14 cellular contexts compared by ENCODE assay signal in genomic region chr3:194481525-194482195, GRCh38. TPM values are rescaled to one million over a fixed set of nuclear protein-coding genes. Genes with fewer than 3 reads are reported as not detected.
DNase-seq lines count a peak whose midpoint lies in the region; ATAC-seq and TF ChIP-seq lines count a peak whose summit lies in the region.
"Had no signal": no experiment of that assay in that cellular context is flagged by ENCODE, and none has a peak within 500 bp of the region (broad histone marks: within the 10 kb centered on the region; RNA-seq: fewer than 3 reads in every experiment).

No MANE protein-coding gene starts in this region.

- TF ChIP-seq CTCF in PC-9 (conservative IDR thresholded peaks at IDR 0.05): no peak
- no peak for TF ChIP-seq CTCF in fibroblast of lung (conservative IDR thresholded peaks at IDR 0.05 in 1 of 2, IDR thresholded peaks at IDR 0.05 in 1 of 2; ENCODE audit: low read depth in 1 of 2, low read length in 2 of 2)

- H3K4me1 ChIP-seq in PC-9 (replicated peaks; ENCODE audit: insufficient read depth): peaks cover 50% of the 10 kb centered on the region
- peaks cover 19% of the 10 kb centered on the region for H3K4me1 ChIP-seq in fibroblast of lung (ENCODE audit: control insufficient read depth, extremely low read depth, insufficient read depth, low read length)
- peaks cover 2 to 38% (median 24%) of the 10 kb centered on the region in 5 donors for H3K4me1 ChIP-seq in subcutaneous abdominal adipose tissue (ENCODE audit: control insufficient read depth in 5 of 5, insufficient read depth in 5 of 5, low read length in 5 of 5)

- no peaks in the 10 kb centered on the region for H3K9me3 Mint-ChIP-seq in activated naive CD4-positive, alpha-beta T cell treated with anti-CD3 and anti-CD28 coated beads for 36 hours

- H3F3A ChIP-seq in PC-9 (ENCODE audit: insufficient read depth, low read depth): peaks cover 29% of the 10 kb centered on the region

- peak overlapping the region; percentile 34 for H3K27ac ChIP-seq in PC-9
- H3K27ac ChIP-seq in fibroblast of lung (ENCODE audit: insufficient read depth, low read length): peak overlapping the region; percentile 59
- H3K27ac ChIP-seq in subcutaneous abdominal adipose tissue (ENCODE audit: low read depth, low read length): peak overlapping the region; percentile 64

- intact Hi-C loops in activated naive CD4-positive, alpha-beta T cell treated with anti-CD3 and anti-CD28 coated beads for 36 hours (cut with micrococcal nuclease): no loop called here
- intact Hi-C loops in PC-9 (cut with micrococcal nuclease; ENCODE audit: unreplicated experiment): no loop called here

- peak overlapping the region; percentile 7; the same call in 1 of the 2 replicates for H3K4me3 ChIP-seq in PC-9
- H3K4me3 ChIP-seq in fibroblast of lung (replicated peaks in 1 of 4; ENCODE audit: control extremely low read depth in 1 of 4, insufficient read depth in 1 of 4, low read depth in 3 of 4, low read length in 4 of 4): peak overlapping the region in 3 of 4 experiments; percentile 16 to 23 (median 17)
- no peak overlapping the region for H3K4me3 ChIP-seq in subcutaneous abdominal adipose tissue (ENCODE audit: low read depth in 1 of 5, low read length in 5 of 5)
- H3K4me3 ChIP-seq: mucosa of descending colon had no signal

- DNase-seq in activated naive CD4-positive, alpha-beta T cell treated with anti-CD3 and anti-CD28 coated beads for 36 hours: no peak
- DNase-seq in activated naive CD4-positive, alpha-beta T cell treated with anti-CD3 and anti-CD28 coated beads, Interleukin-2, amount 50 U/mL, for 16 hours: no peak
- DNase-seq in PC-9 (no peak), fibroblast of lung (ENCODE audit: low read depth in 2 of 2) (no peak), mucosa of gallbladder (ENCODE audit: low spot score) (no peak)
- DNase-seq in activated CD4-positive, CD25-positive, alpha-beta regulatory T cell treated with anti-CD3 and anti-CD28 coated beads, Interleukin-2, amount 50 U/mL, for 72 hours: no peak
- DNase-seq: activated CD4-positive, alpha-beta T cell treated with anti-CD3 and anti-CD28 coated beads for 4 hours; GDM1; MM.1S; mucosa of descending colon; NCI-H446 treated with DMSO at 0.1 percent for 48 hours had no signal

- H3K79me2 ChIP-seq in PC-9 (ENCODE audit: low read depth) (peaks cover 97% of the 10 kb centered on the region), fibroblast of lung (ENCODE audit: control insufficient read depth, insufficient read depth, low read length) (peaks cover 94% of the 10 kb centered on the region)

- H3K36me3 Mint-ChIP-seq in activated naive CD4-positive, alpha-beta T cell treated with anti-CD3 and anti-CD28 coated beads for 36 hours (ENCODE audit: low read depth): peaks cover 20% of the 10 kb centered on the region

- H3K4me1 Mint-ChIP-seq in activated naive CD4-positive, alpha-beta T cell treated with anti-CD3 and anti-CD28 coated beads for 36 hours (ENCODE audit: low read depth): peaks cover 55% of the 10 kb centered on the region

- POLR2A ChIA-PET in PC-9 (lab: Charles Lee; ENCODE audit: unreplicated experiment): no interaction called here

- no peak for ATAC-seq in GM21786 (IDR thresholded peaks at IDR 0.05; ENCODE audit: unreplicated experiment)
- ATAC-seq: mucosa of descending colon, sciatic nerve had no signal

- peak overlapping the region; percentile 5 for H3K4me3 Mint-ChIP-seq in activated naive CD4-positive, alpha-beta T cell treated with anti-CD3 and anti-CD28 coated beads for 36 hours

- H3K27me3 ChIP-seq in PC-9 (ENCODE audit: insufficient read depth, low read depth) (no peaks in the 10 kb centered on the region), fibroblast of lung (ENCODE audit: control insufficient read depth, insufficient read depth, low read length) (no peaks in the 10 kb centered on the region), subcutaneous abdominal adipose tissue (ENCODE audit: control insufficient read depth in 5 of 5, insufficient read depth in 4 of 5, low read length in 5 of 5) (no peaks in the 10 kb centered on the region)

- H3K36me3 ChIP-seq in PC-9 (ENCODE audit: low read depth) (peaks cover 45% of the 10 kb centered on the region), fibroblast of lung (ENCODE audit: control insufficient read depth, insufficient read depth, low read length) (peaks cover 2% of the 10 kb centered on the region), subcutaneous abdominal adipose tissue (ENCODE audit: control insufficient read depth in 5 of 5, insufficient read depth in 5 of 5, low read length in 5 of 5) (peaks cover 3 to 18% (median 4%) of the 10 kb centered on the region in 5 donors)

- H3K9me3 ChIP-seq in PC-9 (ENCODE audit: insufficient read depth, low read depth) (no peaks in the 10 kb centered on the region), fibroblast of lung (ENCODE audit: control insufficient read depth, insufficient read depth, low read depth, low read length) (no peaks in the 10 kb centered on the region), subcutaneous abdominal adipose tissue (ENCODE audit: control insufficient read depth in 5 of 5, low read length in 5 of 5) (no peaks in the 10 kb centered on the region)
- H3K9me3 ChIP-seq: mucosa of descending colon had no signal

- no peaks in the 10 kb centered on the region for H3K27me3 Mint-ChIP-seq in activated naive CD4-positive, alpha-beta T cell treated with anti-CD3 and anti-CD28 coated beads for 36 hours (ENCODE audit: low read depth)

- no peaks in the 10 kb centered on the region for H3K9me2 ChIP-seq in PC-9 (ENCODE audit: insufficient read depth)

- peak overlapping the region; percentile 49 for H3K4me2 ChIP-seq in PC-9
- H3K4me2 ChIP-seq in fibroblast of lung (ENCODE audit: extremely low read depth, insufficient read depth, low read length): peak overlapping the region; percentile 41

- peaks cover 42% of the 10 kb centered on the region for H4K20me1 ChIP-seq in PC-9 (ENCODE audit: insufficient read depth)
- H4K20me1 ChIP-seq in fibroblast of lung (ENCODE audit: control insufficient read depth, extremely low read depth, insufficient read depth, low read length): peaks cover 2% of the 10 kb centered on the region

- H3K9ac ChIP-seq in fibroblast of lung (ENCODE audit: insufficient read depth, low read length) (no peak overlapping the region), subcutaneous abdominal adipose tissue (ENCODE audit: low read length in 5 of 5) (no peak overlapping the region)

- H2AFZ ChIP-seq in PC-9 (no peak overlapping the region), fibroblast of lung (ENCODE audit: low read length) (no peak overlapping the region)

- no TSS peak for BruUV-seq in PC-9 (replicated peaks; lab: Mats Ljungman, UMichigan)

- CTCF ChIA-PET in activated naive CD4-positive, alpha-beta T cell treated with anti-CD3 and anti-CD28 coated beads for 36 hours (lab: Charles Lee): interaction anchor here (0.7 kb wide), 1 partner anchor 11 kb away, joined by 4 read pairs; no protein-coding TSS in a partner anchor
- CTCF ChIA-PET in PC-9 (lab: Charles Lee): no interaction called here

- peak overlapping the region; percentile 74 for H3K27ac Mint-ChIP-seq in activated naive CD4-positive, alpha-beta T cell treated with anti-CD3 and anti-CD28 coated beads for 36 hours

RNA-seq across cellular contexts. Expression of gene ATP13A3, which starts 5.1 kb away (rescaled TPM):
- total RNA-seq in activated naive CD4-positive, alpha-beta T cell treated with anti-CD3 and anti-CD28 coated beads for 36 hours: 10 to 100 TPM; 88.4 to 92.3 TPM
- 203 and 242 TPM in 2 replicates for total RNA-seq in PC-9 (2021)
- total RNA-seq in fibroblast of lung: 193 and 222 TPM in 2 replicates
- 169 and 285 TPM in 2 replicates for polyA plus RNA-seq in fibroblast of lung
- polyA plus RNA-seq in fibroblast of lung (2012): 72.4 and 106 TPM in 2 replicates
- polyA minus RNA-seq in fibroblast of lung (ENCODE audit: low replicate concordance): 52.7 and 101 TPM in 2 replicates
- 103 TPM for total RNA-seq in mucosa of gallbladder

Comparison
In these comparisons a context has a peak if more than half of its experiments do, and no peak if none do; other contexts are left out.
1. H3K4me3 ChIP-seq: peak in PC-9 (single experiment) and fibroblast of lung (3 of 4); none in subcutaneous abdominal adipose tissue (0 of 5).
2. Peak in every context shown above with its lines, with median percentiles within 50 percentile points of each other: H3K27ac ChIP-seq.